1 cellular context compared by ENCODE assay signal in genomic region chr20:63434599-63435378, GRCh38.
A peak's percentile ranks its signal among the peaks of the same experiment; 100 is the strongest.
TF ChIP-seq lines count a peak whose summit lies in the region.

No MANE protein-coding gene starts in this region.

TF ChIP-seq in endothelial cell of umbilical vein, 7 proteins besides CTCF, POLR2A, EP300 and RAD21:
- TF ChIP-seq GATA2 (IDR thresholded peaks at IDR 0.05; ENCODE audit: insufficient read depth, insufficient read length, low read depth, low read length) (no peak), MAX (IDR thresholded peaks at IDR 0.05; ENCODE audit: insufficient read depth, insufficient read length) (peak; percentile 56)
